In genomic region chr16:87548086-87548485, GRCh38 we compare ENCODE assay signal across 1 cellular context.
TF ChIP-seq lines count a peak whose summit lies in the region.

No MANE protein-coding gene starts in this region.

TF ChIP-seq in HepG2, 621 proteins besides CTCF, POLR2A, EP300 and RAD21:
- no peak for TF ChIP-seq PAX8 (CRISPR knock-in tag; IDR thresholded peaks at IDR 0.05; ENCODE audit: borderline replicate concordance)
- TF ChIP-seq STAG1 (CRISPR knock-in tag; IDR thresholded peaks at IDR 0.05) = peak; percentile 19; the same call in 1 of the 2 replicates
